8 cellular contexts compared by ENCODE assay signal in genomic region chr3:130894873-130895330, GRCh38. TPM values are rescaled to one million over a fixed set of nuclear protein-coding genes. Genes with fewer than 3 reads are reported as not detected.
DNase-seq lines count a peak whose midpoint lies in the region; ATAC-seq and TF ChIP-seq lines count a peak whose summit lies in the region.

No MANE protein-coding gene starts in this region.

- no peaks in the 10 kb centered on the region for H3K36me3 ChIP-seq in CD8-positive, alpha-beta T cell (ENCODE audit: insufficient read depth, low read length)
- no peaks in the 10 kb centered on the region for H3K36me3 ChIP-seq in MM.1S (replicated peaks; ENCODE audit: insufficient read depth, low read length)

- peaks cover 13% of the 10 kb centered on the region for H3K36me3 Mint-ChIP-seq in CD8-positive, alpha-beta T cell
- H3K36me3 Mint-ChIP-seq in nephron progenitor cell (ENCODE audit: low read depth): no peaks in the 10 kb centered on the region

- peak overlapping the region; percentile 77; the same call in 1 of the 2 replicates for H2AFZ ChIP-seq in MM.1S (ENCODE audit: low read length)

- peaks cover 27% of the 10 kb centered on the region for H3K4me1 ChIP-seq in CD8-positive, alpha-beta T cell (ENCODE audit: insufficient read depth, low read length)
- peaks cover 9% of the 10 kb centered on the region for H3K4me1 ChIP-seq in MM.1S (ENCODE audit: low read length)

- H3K9me3 Mint-ChIP-seq in CD8-positive, alpha-beta T cell: no peaks in the 10 kb centered on the region
- no peaks in the 10 kb centered on the region for H3K9me3 Mint-ChIP-seq in nephron progenitor cell

- H3K9me2 ChIP-seq in MM.1S (replicated peaks; ENCODE audit: insufficient read depth, low read length): no peaks in the 10 kb centered on the region

- peak overlapping the region; percentile 85 for H3K27ac Mint-ChIP-seq in CD8-positive, alpha-beta T cell
- peak overlapping the region; percentile 71 for H3K27ac Mint-ChIP-seq in nephron progenitor cell

- peak overlapping the region; percentile 89 for H3K4me2 ChIP-seq in MM.1S (ENCODE audit: low read depth, low read length)

- POLR2A ChIA-PET in CD8-positive, alpha-beta T cell (lab: Charles Lee): interaction anchor here (0.9 to 2.2 kb wide), 5 partner anchors 8 to 147 kb away, joined by 3 to 8 read pairs (median 4); no protein-coding TSS in a partner anchor

- no peak for DNase-seq in CD8-positive, alpha-beta T cell
- DNase-seq in MM.1S (no peak), dermis blood vessel endothelial cell (peak; percentile 36), nephron progenitor cell (no peak), NCI-H1105 treated with DMSO at 0.1 percent for 48 hours (lab: John Stamatoyannopoulos, UW) (no peak), NOMO-1 treated with DMSO at 0.1 percent for 48 hours (lab: John Stamatoyannopoulos, UW; ENCODE audit: unreplicated experiment) (no peak), activated gamma-delta T cell (lab: John Stamatoyannopoulos, UW) (no peak)
- no peak for DNase-seq in effector CD8-positive, alpha-beta T cell (lab: John Stamatoyannopoulos, UW)

- intact Hi-C loops in CD8-positive, alpha-beta T cell (cut with DNase I, micrococcal nuclease): loop anchor here (1.0 to 10.0 kb wide), 8 partner anchors 132 to 1828 kb away; partner anchors contain the start of genes NUDT16 (in 2 of the 2), ASTE1 (in 1 of the 2), DNAJC13 (in 1 of the 2) and MRPL3 (in 1 of the 2)

- no peaks in the 10 kb centered on the region for H3F3A ChIP-seq in MM.1S (ENCODE audit: insufficient read depth, low read length)

- H3K9me3 ChIP-seq in CD8-positive, alpha-beta T cell (ENCODE audit: low read length): no peaks in the 10 kb centered on the region
- H3K9me3 ChIP-seq in MM.1S (replicated peaks; ENCODE audit: insufficient read depth, low read length): no peaks in the 10 kb centered on the region

- TF ChIP-seq CTCF in CD8-positive, alpha-beta T cell (IDR thresholded peaks at IDR 0.05): no peak
- no peak for TF ChIP-seq CTCF in MM.1S (IDR thresholded peaks at IDR 0.05; ENCODE audit: low read length)
- TF ChIP-seq CTCF in nephron progenitor cell (IDR thresholded peaks at IDR 0.05): no peak

- H3K4me1 Mint-ChIP-seq in CD8-positive, alpha-beta T cell (ENCODE audit: low read depth): peaks cover 45% of the 10 kb centered on the region
- H3K4me1 Mint-ChIP-seq in nephron progenitor cell: peaks cover 54% of the 10 kb centered on the region

- no peak for ATAC-seq in CD8-positive, alpha-beta T cell

- peak overlapping the region; percentile 80 for H3K4me3 ChIP-seq in CD8-positive, alpha-beta T cell (ENCODE audit: low read depth, low read length)
- H3K4me3 ChIP-seq in MM.1S (ENCODE audit: low read length): peak overlapping the region; percentile 98

- peaks cover 78% of the 10 kb centered on the region for H3K79me2 ChIP-seq in MM.1S (ENCODE audit: low read length)

- no peak overlapping the region for H3K27ac ChIP-seq in CD8-positive, alpha-beta T cell (ENCODE audit: low read depth, low read length)
- H3K27ac ChIP-seq in MM.1S (ENCODE audit: low read length): peak overlapping the region; percentile 73; the same call in 1 of the 2 replicates

- H4K20me1 ChIP-seq in MM.1S (ENCODE audit: insufficient read depth, low read length): 0 out of 2 replicates have a peak, but pooled peaks cover 4% of the 10 kb centered on the region

- H3K9ac ChIP-seq in MM.1S (ENCODE audit: low read length): peak overlapping the region; percentile 88; the same call in 1 of the 2 replicates

- H3K27me3 Mint-ChIP-seq in CD8-positive, alpha-beta T cell (ENCODE audit: low read depth): no peaks in the 10 kb centered on the region
- H3K27me3 Mint-ChIP-seq in nephron progenitor cell (ENCODE audit: low read depth, poor library complexity): no peaks in the 10 kb centered on the region

- CTCF ChIA-PET in CD8-positive, alpha-beta T cell (lab: Charles Lee): interaction anchor here (1.9 to 4.6 kb wide), 2 partner anchors 135 to 619 kb away, joined by 4 to 42 read pairs; no protein-coding TSS in a partner anchor

- no peaks in the 10 kb centered on the region for H3K27me3 ChIP-seq in CD8-positive, alpha-beta T cell (ENCODE audit: insufficient read depth, low read length)
- H3K27me3 ChIP-seq in MM.1S (replicated peaks; ENCODE audit: insufficient read depth, low read length): no peaks in the 10 kb centered on the region

- H3K4me3 Mint-ChIP-seq in CD8-positive, alpha-beta T cell: peak overlapping the region; percentile 98
- peak overlapping the region; percentile 89 for H3K4me3 Mint-ChIP-seq in nephron progenitor cell

RNA-seq across cellular contexts. Expression of gene ATP2C1, which starts 1.0 kb away (rescaled TPM):
- 10 to 100 TPM; 35.0 to 39.0 TPM for total RNA-seq in CD8-positive, alpha-beta T cell
- 88.0 and 136 TPM in 2 replicates for total RNA-seq in dermis blood vessel endothelial cell
